Comparison of ENCODE assay signal across 24 cellular contexts in genomic region chr17:13176436-13176835, GRCh38.
A peak's percentile ranks its signal among the peaks of the same experiment; 100 is the strongest.
DNase-seq lines count a peak whose midpoint lies in the region; ATAC-seq and TF ChIP-seq lines count a peak whose summit lies in the region.
"Had no signal": no experiment of that assay in that cellular context is flagged by ENCODE, and none has a peak within 500 bp of the region (broad histone marks: within the 10 kb centered on the region; RNA-seq: fewer than 3 reads in every experiment).

No MANE protein-coding gene starts in this region.

- peak overlapping the region; percentile 2 to 43 for H3K27ac ChIP-seq in breast epithelium
- peak overlapping the region; percentile 75 for H3K27ac ChIP-seq in trophoblast cell (ENCODE audit: low read depth, low read length)
- H3K27ac ChIP-seq: 22Rv1, C4-2B, SJSA1 had no signal

- H3K9ac ChIP-seq in trophoblast cell (ENCODE audit: low read length): no peak overlapping the region

- no peak for TF ChIP-seq CTCF in breast epithelium (IDR thresholded peaks at IDR 0.05)
- TF ChIP-seq CTCF in MCF 10A (IDR thresholded peaks at IDR 0.05; ENCODE audit: unreplicated experiment): no peak

- no peak overlapping the region for H3K14ac ChIP-seq in trophoblast cell (ENCODE audit: low read length)

- no peak overlapping the region for H2BK12ac ChIP-seq in trophoblast cell (ENCODE audit: low read length)

- H2AK5ac ChIP-seq in trophoblast cell (ENCODE audit: low read length): no peak overlapping the region

- no peak for ATAC-seq in HG02852 (IDR thresholded peaks at IDR 0.05; ENCODE audit: unreplicated experiment)
- ATAC-seq: CD8-positive, alpha-beta T cell; HCT116; HepG2 had no signal

- BruUV-seq in MCF 10A (replicated peaks; lab: Mats Ljungman, UMichigan): no TSS peak

- H4K91ac ChIP-seq in trophoblast cell (ENCODE audit: low read depth, low read length): peak overlapping the region; percentile 25

- no peak overlapping the region for H3K23ac ChIP-seq in trophoblast cell (ENCODE audit: low read length)

- H3K27ac Mint-ChIP-seq in MCF 10A (ENCODE audit: low read depth, unreplicated experiment): no peak overlapping the region
- H3K27ac Mint-ChIP-seq: B cell; CD8-positive, alpha-beta T cell had no signal

- H2BK120ac ChIP-seq in trophoblast cell (ENCODE audit: insufficient read depth, low read length, poor library complexity): no peak overlapping the region

- H3K9me3 ChIP-seq in breast epithelium (peaks cover 11 to 39% of the 10 kb centered on the region in 2 donors), trophoblast cell (ENCODE audit: insufficient read depth, low read depth, low read length) (peaks cover 1% of the 10 kb centered on the region)
- H3K9me3 ChIP-seq: SJSA1 had no signal

- H3K4me1 ChIP-seq in breast epithelium (no peaks in the 10 kb centered on the region), trophoblast cell (ENCODE audit: control insufficient read depth in 1 of 2, insufficient read depth in 2 of 2, low read length in 2 of 2) (no peaks in the 10 kb centered on the region)
- H3K4me1 ChIP-seq: SJSA1 had no signal

- H3K4me3 Mint-ChIP-seq in MCF 10A (ENCODE audit: unreplicated experiment): no peak overlapping the region
- H3K4me3 Mint-ChIP-seq: B cell; CD8-positive, alpha-beta T cell had no signal

- peak overlapping the region; percentile 35 for H3K4me2 ChIP-seq in trophoblast cell (ENCODE audit: low read length)

- no peak overlapping the region for H4K12ac ChIP-seq in trophoblast cell (ENCODE audit: low read depth, low read length)

- H3K36me3 Mint-ChIP-seq in MCF 10A (ENCODE audit: insufficient read depth, unreplicated experiment): no peaks in the 10 kb centered on the region
- H3K36me3 Mint-ChIP-seq: CD8-positive, alpha-beta T cell had no signal

- CTCF ChIA-PET in MCF 10A (lab: Yijun Ruan, JAX): interaction anchor here (1.0 kb wide), 1 partner anchor 28 kb away, joined by 4 read pairs; no protein-coding TSS in a partner anchor

- TF ChIP-seq POLR2A in breast epithelium (IDR thresholded peaks at IDR 0.05): no peak

- POLR2A ChIA-PET in MCF 10A (lab: Yijun Ruan, JAX): no interaction called here

- WGBS in trophoblast cell (ENCODE audit: extremely low coverage, insufficient coverage, insufficient read length): no CpG with 5 or more reads among the region's 4 CpGs

- H4K8ac ChIP-seq in trophoblast cell (ENCODE audit: low read depth, low read length): no peak overlapping the region

- H3K4me3 ChIP-seq in breast epithelium (no peak overlapping the region), trophoblast cell (ENCODE audit: low read depth, low read length) (no peak overlapping the region)
- H3K4me3 ChIP-seq: SJSA1 had no signal

- H3K4me1 Mint-ChIP-seq in MCF 10A (ENCODE audit: insufficient read depth, unreplicated experiment): no peaks in the 10 kb centered on the region
- H3K4me1 Mint-ChIP-seq: B cell had no signal

- H3K79me1 ChIP-seq in trophoblast cell (ENCODE audit: low read length): peaks cover 7% of the 10 kb centered on the region

- H3K4ac ChIP-seq in trophoblast cell (ENCODE audit: low read depth, low read length): no peak overlapping the region

- peaks cover 18% of the 10 kb centered on the region for H3K9me3 Mint-ChIP-seq in MCF 10A (ENCODE audit: unreplicated experiment)

- peak overlapping the region; percentile 61 for H2BK5ac ChIP-seq in trophoblast cell (ENCODE audit: low read depth, low read length, poor library complexity)

- H3K27me3 Mint-ChIP-seq in MCF 10A (ENCODE audit: insufficient read depth, unreplicated experiment): peaks cover 28% of the 10 kb centered on the region
- H3K27me3 Mint-ChIP-seq: B cell had no signal

- H2AFZ ChIP-seq in trophoblast cell (ENCODE audit: insufficient read depth, low read length, poor library complexity): no peak overlapping the region

- intact Hi-C loops in breast epithelium (cut with DNase I; ENCODE audit: low total_unique reads): no loop called here
- intact Hi-C loops in MCF 10A (cut with micrococcal nuclease): no loop called here

- DNase-seq in breast epithelium (ENCODE audit: low spot score in 2 of 2) (peak in 1 of 2 donors; percentile 25), MCF 10A (ENCODE audit: unreplicated experiment) (no peak), islet precursor cell (peak; percentile 94), trophoblast cell (peak; percentile 80 to 92), NCI-H1417 (lab: John Stamatoyannopoulos, UW) (no peak), NCI-H526 (lab: John Stamatoyannopoulos, UW) (no peak)
- DNase-seq: Calu3; CD8-positive, alpha-beta T cell; DND-41; GOT3; Kasumi-1; NCI-H1105 treated with DMSO at 0.1 percent for 48 hours; NCI-H2029; NCI-H446 treated with DMSO at 0.1 percent for 48 hours; NCI-H69; Right ventricle myocardium superior; RPMI8226 had no signal

- H3K36me3 ChIP-seq in breast epithelium (no peaks in the 10 kb centered on the region), trophoblast cell (ENCODE audit: control insufficient read depth in 1 of 2, insufficient read depth in 2 of 2, low read length in 2 of 2) (no peaks in the 10 kb centered on the region)
- H3K36me3 ChIP-seq: SJSA1 had no signal

- no peaks in the 10 kb centered on the region for H3K79me2 ChIP-seq in trophoblast cell (ENCODE audit: control insufficient read depth, insufficient read depth, low read length, poor library complexity)

- H3K27me3 ChIP-seq in breast epithelium (no peaks in the 10 kb centered on the region), trophoblast cell (ENCODE audit: insufficient read depth, low read length) (no peaks in the 10 kb centered on the region)
- H3K27me3 ChIP-seq: SJSA1 had no signal

- no peak overlapping the region for H3K18ac ChIP-seq in trophoblast cell (ENCODE audit: low read length)

Comparison
In these comparisons a context has a peak if more than half of its experiments do, and no peak if none do; other contexts are left out.
1. DNase-seq: peak in islet precursor cell (single experiment) and trophoblast cell (2 of 2); none in MCF 10A (single experiment), NCI-H1417 (0 of 3) and NCI-H526 (0 of 2).